In the genomic region with DNA sequence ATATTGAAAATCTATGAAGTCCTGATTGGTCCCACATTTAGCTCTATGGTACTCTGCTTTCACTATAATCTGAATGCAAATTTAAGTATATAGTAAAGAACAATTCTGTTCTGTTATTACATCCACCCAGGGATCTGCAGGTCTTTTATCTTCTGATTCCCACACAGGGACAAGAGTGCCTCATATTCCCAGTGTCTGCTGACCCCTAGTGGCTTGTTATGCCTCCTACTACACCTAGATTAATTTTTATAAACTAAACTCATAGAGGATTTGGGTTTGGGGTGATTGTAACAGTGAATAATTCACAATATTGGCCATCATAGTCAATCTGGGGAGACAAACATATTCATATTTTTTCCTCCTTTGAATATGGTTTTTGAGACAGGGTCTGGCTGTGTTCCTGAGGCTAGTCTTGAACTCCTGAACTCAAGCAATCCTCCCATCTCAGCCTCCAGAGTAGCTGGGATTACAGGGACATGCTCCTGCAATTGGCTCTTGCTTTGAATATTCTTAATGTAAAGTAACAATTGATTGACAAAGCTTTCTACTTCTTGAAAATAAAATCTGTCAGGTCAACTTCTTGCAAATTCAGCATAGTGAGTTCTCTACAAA, we compare ENCODE assay signal across 9 cellular contexts.
DNase-seq lines count a peak whose midpoint lies in the region; ATAC-seq and TF ChIP-seq lines count a peak whose summit lies in the region.
"Had no signal": no experiment of that assay in that cellular context is flagged by ENCODE, and none has a peak within 500 bp of the region (broad histone marks: within the 10 kb centered on the region; RNA-seq: fewer than 3 reads in every experiment).

No MANE protein-coding gene starts in this region.

- H3K4me1 ChIP-seq in colonic mucosa (no peaks in the 10 kb centered on the region), aorta (ENCODE audit: control insufficient read depth in 1 of 2, insufficient read depth in 2 of 2, low read length in 2 of 2) (no peaks in the 10 kb centered on the region)

- no peaks in the 10 kb centered on the region for H3K36me3 Mint-ChIP-seq in mesothelial cell of epicardium
- no peaks in the 10 kb centered on the region for H3K36me3 Mint-ChIP-seq in stimulated activated effector memory CD8-positive, alpha-beta T cell treated with anti-CD3 and anti-CD28 coated beads, Interleukin-12 subunit alpha, Interleukin-12 subunit beta, amount 100 ng/mL, for 72 hours
- H3K36me3 Mint-ChIP-seq: activated naive CD4-positive, alpha-beta T cell treated with anti-CD3 and anti-CD28 coated beads, Interleukin-2, amount 50 U/mL, for 24 hours had no signal

- H3K4me1 Mint-ChIP-seq in mesothelial cell of epicardium = peaks cover 35% of the 10 kb centered on the region
- H3K4me1 Mint-ChIP-seq in stimulated activated effector memory CD8-positive, alpha-beta T cell treated with anti-CD3 and anti-CD28 coated beads, Interleukin-12 subunit alpha, Interleukin-12 subunit beta, amount 100 ng/mL, for 72 hours = no peaks in the 10 kb centered on the region
- H3K4me1 Mint-ChIP-seq: activated naive CD4-positive, alpha-beta T cell treated with anti-CD3 and anti-CD28 coated beads, Interleukin-2, amount 50 U/mL, for 24 hours had no signal

- intact Hi-C loops in colonic mucosa (cut with DNase I) (loop anchor here (10.0 kb wide), 1 partner anchor 1280 kb away; no protein-coding TSS in a partner anchor), aorta (cut with DNase I) (loop anchor here in 1 of 2 donors (10.0 kb wide), 1 partner anchor 1280 kb away; no protein-coding TSS in a partner anchor)

- H3K27ac Mint-ChIP-seq in mesothelial cell of epicardium = no peak overlapping the region
- no peak overlapping the region for H3K27ac Mint-ChIP-seq in stimulated activated effector memory CD8-positive, alpha-beta T cell treated with anti-CD3 and anti-CD28 coated beads, Interleukin-12 subunit alpha, Interleukin-12 subunit beta, amount 100 ng/mL, for 72 hours
- H3K27ac Mint-ChIP-seq: activated naive CD4-positive, alpha-beta T cell treated with anti-CD3 and anti-CD28 coated beads, Interleukin-2, amount 50 U/mL, for 24 hours had no signal

- H3K36me3 ChIP-seq in colonic mucosa (no peaks in the 10 kb centered on the region), aorta (ENCODE audit: control insufficient read depth in 1 of 2, insufficient read depth in 2 of 2, low read length in 1 of 2) (no peaks in the 10 kb centered on the region)

- H3K27me3 ChIP-seq in colonic mucosa (no peaks in the 10 kb centered on the region), aorta (ENCODE audit: control insufficient read depth in 1 of 2, insufficient read depth in 2 of 2, low read length in 1 of 2) (peaks cover 0 to 3% of the 10 kb centered on the region in 2 donors)

- H3K9me3 ChIP-seq in colonic mucosa = no peaks in the 10 kb centered on the region
- H3K9me3 ChIP-seq in aorta (ENCODE audit: control insufficient read depth, low read length) = no peaks in the 10 kb centered on the region

- TF ChIP-seq CTCF in GM10266 (IDR thresholded peaks at IDR 0.05; ENCODE audit: control insufficient read depth, insufficient read depth, low read depth, missing control alignments) = peak; percentile 62
- peak; percentile 44 for TF ChIP-seq CTCF in colonic mucosa (IDR thresholded peaks at IDR 0.05)
- TF ChIP-seq CTCF in mesothelial cell of epicardium (IDR thresholded peaks at IDR 0.05; ENCODE audit: unreplicated experiment) = peak; percentile 70

- ATAC-seq in GM21447 (IDR thresholded peaks at IDR 0.05; ENCODE audit: unreplicated experiment) = peak; percentile 68
- peak; percentile 37 for ATAC-seq in HG03575 (IDR thresholded peaks at IDR 0.05; ENCODE audit: extremely low read depth, insufficient number of reproducible peaks, low FRiP score, unreplicated experiment)
- ATAC-seq in aorta (ENCODE audit: low FRiP score) = no peak
- no peak for ATAC-seq in stimulated activated effector memory CD8-positive, alpha-beta T cell treated with anti-CD3 and anti-CD28 coated beads, Interleukin-12 subunit alpha, Interleukin-12 subunit beta, amount 100 ng/mL, for 72 hours

- H3K27me3 Mint-ChIP-seq in mesothelial cell of epicardium (ENCODE audit: low read depth) = no peaks in the 10 kb centered on the region
- H3K27me3 Mint-ChIP-seq: activated naive CD4-positive, alpha-beta T cell treated with anti-CD3 and anti-CD28 coated beads, Interleukin-2, amount 50 U/mL, for 24 hours had no signal

- H3K4me3 Mint-ChIP-seq in mesothelial cell of epicardium = no peak overlapping the region
- H3K4me3 Mint-ChIP-seq in stimulated activated effector memory CD8-positive, alpha-beta T cell treated with anti-CD3 and anti-CD28 coated beads, Interleukin-12 subunit alpha, Interleukin-12 subunit beta, amount 100 ng/mL, for 72 hours = no peak overlapping the region
- H3K4me3 Mint-ChIP-seq: activated naive CD4-positive, alpha-beta T cell treated with anti-CD3 and anti-CD28 coated beads, Interleukin-2, amount 50 U/mL, for 24 hours had no signal

- H3K9me3 Mint-ChIP-seq in mesothelial cell of epicardium = no peaks in the 10 kb centered on the region
- H3K9me3 Mint-ChIP-seq in stimulated activated effector memory CD8-positive, alpha-beta T cell treated with anti-CD3 and anti-CD28 coated beads, Interleukin-12 subunit alpha, Interleukin-12 subunit beta, amount 100 ng/mL, for 72 hours = peaks cover 2% of the 10 kb centered on the region
- H3K9me3 Mint-ChIP-seq: activated naive CD4-positive, alpha-beta T cell treated with anti-CD3 and anti-CD28 coated beads, Interleukin-2, amount 50 U/mL, for 24 hours had no signal

- DNase-seq in GM10266 (ENCODE audit: extremely low spot score) = peak; percentile 21
- DNase-seq in NCI-H82 treated with DMSO at 0.1 percent for 48 hours (lab: John Stamatoyannopoulos, UW; ENCODE audit: unreplicated experiment) = peak; percentile 37
- peak; percentile 25 for DNase-seq in colonic mucosa
- DNase-seq in mesothelial cell of epicardium (ENCODE audit: low spot score in 2 of 2, unreplicated experiment in 2 of 2) = peak; percentile 24 to 55
- DNase-seq in aorta = no peak
- DNase-seq in stimulated activated effector memory CD8-positive, alpha-beta T cell treated with anti-CD3 and anti-CD28 coated beads, Interleukin-12 subunit alpha, Interleukin-12 subunit beta, amount 100 ng/mL, for 72 hours (ENCODE audit: low spot score in 2 of 2) = no peak

- H3K4me3 ChIP-seq in colonic mucosa (no peak overlapping the region), aorta (ENCODE audit: low read length in 2 of 2) (no peak overlapping the region)

- no peak overlapping the region for H3K9ac ChIP-seq in colonic mucosa (ENCODE audit: low read depth in 2 of 2, low read length in 2 of 2)

- H3K27ac ChIP-seq in colonic mucosa (no peak overlapping the region), aorta (ENCODE audit: low read depth in 1 of 2, low read length in 2 of 2) (no peak overlapping the region)

Comparison
In these comparisons a context has a peak if more than half of its experiments do, and no peak if none do; other contexts are left out.
1. DNase-seq: peak in GM10266 (single experiment), NCI-H82 treated with DMSO at 0.1 percent for 48 hours (single experiment), colonic mucosa (single experiment) and mesothelial cell of epicardium (2 of 2); none in aorta (0 of 2) and stimulated activated effector memory CD8-positive, alpha-beta T cell treated with anti-CD3 and anti-CD28 coated beads, Interleukin-12 subunit alpha, Interleukin-12 subunit beta, amount 100 ng/mL, for 72 hours (0 of 2).
2. ATAC-seq: peak in GM21447 (single experiment) and HG03575 (single experiment); none in aorta (single experiment) and stimulated activated effector memory CD8-positive, alpha-beta T cell treated with anti-CD3 and anti-CD28 coated beads, Interleukin-12 subunit alpha, Interleukin-12 subunit beta, amount 100 ng/mL, for 72 hours (single experiment).
3. Peak in every context shown above with its lines, with median percentiles within 50 percentile points of each other: CTCF ChIP-seq.